ENCODE assay signal across 13 cellular contexts in genomic region chr10:71395621-71396020, GRCh38. TPM values are rescaled to one million over a fixed set of nuclear protein-coding genes. Genes with fewer than 3 reads are reported as not detected.
DNase-seq lines count a peak whose midpoint lies in the region; FAIRE-seq and TF ChIP-seq lines count a peak whose summit lies in the region.
"Had no signal": no experiment of that assay in that cellular context is flagged by ENCODE, and none has a peak within 500 bp of the region (broad histone marks: within the 10 kb centered on the region; RNA-seq: fewer than 3 reads in every experiment).

No MANE protein-coding gene starts in this region.

- POLR2A ChIA-PET in HEK293T (lab: Yijun Ruan, JAX) = no interaction called here

- H3K9me3 ChIP-seq in osteoblast (ENCODE audit: low read depth, low read length) (no peaks in the 10 kb centered on the region), kidney (ENCODE audit: control insufficient read depth in 1 of 2, low read length in 2 of 2) (no peaks in the 10 kb centered on the region), transverse colon (no peaks in the 10 kb centered on the region)
- H3K9me3 ChIP-seq: gastrocnemius medialis, spleen had no signal

- DNase-seq in NCI-H1694 (lab: John Stamatoyannopoulos, UW) = peak; percentile 10
- no peak for DNase-seq in NCI-H1694 treated with DMSO at 0.1 percent for 48 hours (lab: John Stamatoyannopoulos, UW)
- DNase-seq in HEK293T (ENCODE audit: extremely low spot score) = peak; percentile 37
- DNase-seq in coronary artery (ENCODE audit: low spot score) = peak; percentile 8
- DNase-seq in osteoblast (ENCODE audit: insufficient read length, low spot score, missing footprints) = no peak
- DNase-seq in kidney = no peak
- DNase-seq in transverse colon = no peak
- DNase-seq in NCI-H510A (lab: John Stamatoyannopoulos, UW) = no peak
- DNase-seq: MM.1S had no signal

- H3K4me2 ChIP-seq in osteoblast (ENCODE audit: insufficient read depth, low read length) = no peak overlapping the region

- H4K20me1 ChIP-seq in osteoblast (ENCODE audit: insufficient read depth, low read length) = no peaks in the 10 kb centered on the region

- in situ Hi-C loops in transverse colon (cut with MboI; ENCODE audit: low pct_ligation_motif_present in 1 of 4, low pct_unique_long_range_greater_than_20kb in 1 of 4, low sequenced_read_pairs in 3 of 4) = loop anchor here in 3 of 4 donors (25.0 kb wide), 3 partner anchors 167 to 417 kb away; partner anchors contain the start of gene C10orf105 (in 2 of the 3)

- intact Hi-C loops in kidney (cut with DNase I) = no loop called here
- intact Hi-C loops in transverse colon (cut with DNase I; ENCODE audit: low total_unique reads) = loop anchor here (10.0 kb wide), 1 partner anchor 309 kb away; no protein-coding TSS in a partner anchor

- no peak for TF ChIP-seq EP300 in transverse colon (IDR thresholded peaks at IDR 0.05; ENCODE audit: low read depth)

- no peaks in the 10 kb centered on the region for H3K4me1 ChIP-seq in osteoblast (ENCODE audit: insufficient read depth, low read length)
- H3K4me1 ChIP-seq in kidney (ENCODE audit: control insufficient read depth in 1 of 2, insufficient read depth in 1 of 2, low read depth in 1 of 2, low read length in 2 of 2) = peaks cover 0 to 6% of the 10 kb centered on the region in 2 donors
- peaks cover 10 to 19% (median 15%) of the 10 kb centered on the region in 4 donors for H3K4me1 ChIP-seq in transverse colon

- H3K4me3 ChIP-seq in coronary artery (no peak overlapping the region), osteoblast (ENCODE audit: insufficient read depth, low read length) (no peak overlapping the region), kidney (ENCODE audit: low read length in 2 of 2) (no peak overlapping the region), transverse colon (no peak overlapping the region)
- H3K4me3 ChIP-seq: GM23248 had no signal

- no peaks in the 10 kb centered on the region for H3K36me3 ChIP-seq in osteoblast (ENCODE audit: insufficient read depth, low read length)
- no peaks in the 10 kb centered on the region for H3K36me3 ChIP-seq in kidney (ENCODE audit: control insufficient read depth in 1 of 2, insufficient read depth in 2 of 2, low read length in 2 of 2)
- H3K36me3 ChIP-seq in transverse colon = no peaks in the 10 kb centered on the region
- H3K36me3 ChIP-seq: gastrocnemius medialis, spleen had no signal

- H2AFZ ChIP-seq in osteoblast (ENCODE audit: low read length) = no peak overlapping the region
- H2AFZ ChIP-seq: GM23248 had no signal

- TF ChIP-seq CTCF in coronary artery (IDR thresholded peaks at IDR 0.05) (no peak), osteoblast (IDR thresholded peaks at IDR 0.05; ENCODE audit: extremely low read depth, low read depth, low read length) (peak; percentile 11), kidney (IDR thresholded peaks at IDR 0.05; ENCODE audit: borderline replicate concordance, extremely low read depth, insufficient read depth) (no peak), transverse colon (IDR thresholded peaks at IDR 0.05) (peak in 1 of 5 experiments; percentile 9)

- CTCF ChIA-PET in HEK293T (lab: Yijun Ruan, JAX) = interaction anchor here (0.5 to 0.8 kb wide), 3 partner anchors 39 to 197 kb away, joined by 3 to 4 read pairs (median 4); no protein-coding TSS in a partner anchor

- peaks cover 79% of the 10 kb centered on the region for H3K27me3 ChIP-seq in osteoblast (ENCODE audit: insufficient read depth, low read length)
- peaks cover 66% of the 10 kb centered on the region for H3K27me3 ChIP-seq in transverse colon

- no peaks in the 10 kb centered on the region for H3K79me2 ChIP-seq in osteoblast (ENCODE audit: insufficient read depth, low read length)

- no peak overlapping the region for H3K9ac ChIP-seq in kidney (ENCODE audit: low read length in 2 of 2)
- H3K9ac ChIP-seq: GM23248 had no signal

- FAIRE-seq in kidney (lab: Jason Lieb, UNC) = no peak
- FAIRE-seq: keratinocyte had no signal

- WGBS in transverse colon (ENCODE audit: low coverage in 1 of 2), 2 donors = 83 to 88% methylated on average over 4 of the region's 4 CpGs

- H3K27ac ChIP-seq in coronary artery = no peak overlapping the region
- no peak overlapping the region for H3K27ac ChIP-seq in osteoblast (ENCODE audit: low read depth, low read length)
- H3K27ac ChIP-seq in kidney (ENCODE audit: low read depth in 2 of 2, low read length in 2 of 2) = no peak overlapping the region
- no peak overlapping the region for H3K27ac ChIP-seq in transverse colon
- H3K27ac ChIP-seq: GM23248 had no signal

- no peak for TF ChIP-seq POLR2A in transverse colon (IDR thresholded peaks at IDR 0.05)

TF ChIP-seq in HEK293T, 16 proteins besides CTCF, POLR2A, EP300 and RAD21:
- TF ChIP-seq NFRKB (IDR thresholded peaks at IDR 0.05) = no peak
- TF ChIP-seq ARNT (IDR thresholded peaks at IDR 0.05) = no peak
- no peak for TF ChIP-seq SP1 (IDR thresholded peaks at IDR 0.05)
- TF ChIP-seq BHLHE40 (IDR thresholded peaks at IDR 0.05; ENCODE audit: borderline replicate concordance) = no peak
- no peak for TF ChIP-seq SUZ12 (IDR thresholded peaks at IDR 0.05)
- no peak for TF ChIP-seq FOXK2 (IDR thresholded peaks at IDR 0.05)
- no peak for TF ChIP-seq FOXA1 (IDR thresholded peaks at IDR 0.05)
- TF ChIP-seq LEF1 (IDR thresholded peaks at IDR 0.05; ENCODE audit: borderline replicate concordance) = no peak

RNA-seq across cellular contexts. Expression of gene CDH23, which starts 1.1 kb away (rescaled TPM):
- under 0.01 and 0.36 TPM in 2 replicates for total RNA-seq in osteoblast
- 6.4 TPM for total RNA-seq in kidney
- polyA plus RNA-seq in kidney (ENCODE audit: insufficient read depth, low read depth, low replicate concordance) = 1.1 TPM
- 10 to 100 TPM in 1 of 4 donors, 1 to 10 TPM in 3; 2.9 to 16.1 (median 5.9) TPM for total RNA-seq in transverse colon
- total RNA-seq: GM23248 had no signal

Comparison
In these comparisons a context has a peak if more than half of its experiments do, and no peak if none do; other contexts are left out.
1. DNase-seq: peak in NCI-H1694 (single experiment), HEK293T (single experiment) and coronary artery (single experiment); none in NCI-H1694 treated with DMSO at 0.1 percent for 48 hours (single experiment), osteoblast (single experiment), kidney (single experiment), transverse colon (single experiment) and NCI-H510A (single experiment).